ENCODE assay signal across 8 cellular contexts in genomic region chr2:7044253-7045250, GRCh38.
A peak's percentile ranks its signal among the peaks of the same experiment; 100 is the strongest.
DNase-seq lines count a peak whose midpoint lies in the region; ATAC-seq and TF ChIP-seq lines count a peak whose summit lies in the region.

No MANE protein-coding gene starts in this region.

- no peaks in the 10 kb centered on the region for H3K9me3 Mint-ChIP-seq in activated CD4-positive, alpha-beta T cell treated with anti-CD3 and anti-CD28 coated beads, Interleukin-2, amount 10 ng/mL, durations not matched to agents 7 days and 5 days

- intact Hi-C loops in lower leg skin (cut with DNase I; ENCODE audit: low total_unique reads): loop anchor here (5.0 kb wide), 1 partner anchor 147 kb away; no protein-coding TSS in a partner anchor

- POLR2A ChIA-PET in activated CD4-positive, alpha-beta T cell treated with anti-CD3 and anti-CD28 coated beads, Interleukin-2, amount 10 ng/mL, durations not matched to agents 7 days and 5 days (lab: Charles Lee): no interaction called here

- peaks cover 30% of the 10 kb centered on the region for H3K4me1 Mint-ChIP-seq in activated CD4-positive, alpha-beta T cell treated with anti-CD3 and anti-CD28 coated beads, Interleukin-2, amount 10 ng/mL, durations not matched to agents 7 days and 5 days

- no peaks in the 10 kb centered on the region for H3K27me3 Mint-ChIP-seq in activated CD4-positive, alpha-beta T cell treated with anti-CD3 and anti-CD28 coated beads, Interleukin-2, amount 10 ng/mL, durations not matched to agents 7 days and 5 days

- peak; percentile 67 for ATAC-seq in GM21825 (IDR thresholded peaks at IDR 0.05; ENCODE audit: unreplicated experiment)
- ATAC-seq in GM18873 (IDR thresholded peaks at IDR 0.05; ENCODE audit: low FRiP score, unreplicated experiment): no peak

- H3K27ac Mint-ChIP-seq in activated CD4-positive, alpha-beta T cell treated with anti-CD3 and anti-CD28 coated beads, Interleukin-2, amount 10 ng/mL, durations not matched to agents 7 days and 5 days: no peak overlapping the region

- TF ChIP-seq POLR2A in lower leg skin (IDR thresholded peaks at IDR 0.05): no peak

- no peak overlapping the region for H3K4me3 Mint-ChIP-seq in activated CD4-positive, alpha-beta T cell treated with anti-CD3 and anti-CD28 coated beads, Interleukin-2, amount 10 ng/mL, durations not matched to agents 7 days and 5 days

- TF ChIP-seq CTCF in coronary artery (IDR thresholded peaks at IDR 0.05) (peak; percentile 73), lower leg skin (IDR thresholded peaks at IDR 0.05) (peak in 1 of 3 donors; percentile 87)

- no peak overlapping the region for H3K27ac ChIP-seq in coronary artery

- WGBS in lower leg skin, 2 donors: 79 to 82% methylated on average over 17 of the region's 17 CpGs

- CTCF ChIA-PET in activated CD4-positive, alpha-beta T cell treated with anti-CD3 and anti-CD28 coated beads, Interleukin-2, amount 10 ng/mL, durations not matched to agents 7 days and 5 days (lab: Charles Lee): interaction anchor here (0.5 to 2.2 kb wide), 14 partner anchors 9 to 407 kb away, joined by 3 to 13 read pairs (median 4); no protein-coding TSS in a partner anchor

- DNase-seq in G401 (ENCODE audit: low spot score) (peak; percentile 86), NAMALWA (ENCODE audit: low spot score) (peak; percentile 57), coronary artery (ENCODE audit: low spot score) (no peak), lower leg skin (ENCODE audit: low spot score in 2 of 2) (peak; percentile 63 to 93)
- peak; percentile 61 for DNase-seq in activated CD4-positive, alpha-beta T cell treated with anti-CD3 and anti-CD28 coated beads, Interleukin-2, amount 10 ng/mL, durations not matched to agents 7 days and 5 days
- DNase-seq in stimulated activated CD8-positive, alpha-beta memory T cell treated with anti-CD3 and anti-CD28 coated beads, Interleukin-12 subunit alpha, Interleukin-12 subunit beta, amount 100 ng/mL, for 24 hours (ENCODE audit: extremely low read depth): peak; percentile 31

- H3K4me3 ChIP-seq in coronary artery (no peak overlapping the region), lower leg skin (ENCODE audit: low read depth, poor library complexity, severe bottlenecking) (no peak overlapping the region)

- in situ Hi-C loops in G401 (cut with HindIII; ENCODE audit: low sequenced_read_pairs): no loop called here

- peaks cover 69% of the 10 kb centered on the region for H3K36me3 Mint-ChIP-seq in activated CD4-positive, alpha-beta T cell treated with anti-CD3 and anti-CD28 coated beads, Interleukin-2, amount 10 ng/mL, durations not matched to agents 7 days and 5 days (ENCODE audit: low read depth)
